Comparison of ENCODE assay signal across 14 cellular contexts in the genomic region with DNA sequence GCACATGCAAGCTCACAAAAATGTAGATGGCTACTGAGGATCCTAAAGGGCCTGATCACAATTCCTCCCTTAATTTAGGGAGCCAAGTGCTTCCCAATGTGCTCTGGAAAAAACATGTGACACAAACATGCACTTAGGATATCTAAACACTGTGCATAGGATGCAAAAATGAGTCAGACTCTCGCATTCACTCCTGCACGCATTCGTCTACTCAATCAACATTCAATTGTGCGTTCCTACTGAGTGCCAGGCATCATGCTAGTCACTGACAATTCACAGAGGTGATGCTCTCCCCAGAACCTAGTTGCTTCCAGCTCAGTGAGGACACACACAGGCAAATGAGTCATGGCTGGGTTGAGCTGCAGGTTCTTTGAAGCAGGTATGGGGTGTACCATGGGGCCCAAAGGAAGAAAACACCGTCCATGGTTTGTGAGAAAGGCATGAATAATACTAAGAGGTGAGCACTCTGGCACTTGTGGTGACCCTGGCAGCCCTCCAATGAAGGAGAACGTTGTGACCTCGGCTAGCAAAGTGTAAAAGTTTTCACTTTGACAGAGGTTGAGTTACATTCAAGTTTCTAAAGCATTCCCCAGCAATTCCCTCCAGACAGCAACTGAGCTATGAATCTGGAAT.
DNase-seq lines count a peak whose midpoint lies in the region; ATAC-seq and TF ChIP-seq lines count a peak whose summit lies in the region.
"Had no signal": no experiment of that assay in that cellular context is flagged by ENCODE, and none has a peak within 500 bp of the region (broad histone marks: within the 10 kb centered on the region; RNA-seq: fewer than 3 reads in every experiment).

No MANE protein-coding gene starts in this region.

- intact Hi-C loops in upper lobe of right lung (cut with DNase I): no loop called here

- no peaks in the 10 kb centered on the region for H3K27me3 ChIP-seq in upper lobe of right lung
- H3K27me3 ChIP-seq: gastrocnemius medialis, upper lobe of left lung had no signal

- H3K36me3 ChIP-seq in upper lobe of right lung: no peaks in the 10 kb centered on the region
- H3K36me3 ChIP-seq: gastrocnemius medialis, upper lobe of left lung had no signal

- ATAC-seq in HG03432 (IDR thresholded peaks at IDR 0.05; ENCODE audit: unreplicated experiment) (peak; percentile 84), upper lobe of right lung (peak; percentile 33), HG03045 (IDR thresholded peaks at IDR 0.05; ENCODE audit: unreplicated experiment) (no peak), HG03095 (IDR thresholded peaks at IDR 0.05; ENCODE audit: unreplicated experiment) (no peak)

- peak; percentile 30 for DNase-seq in stimulated activated CD4-positive, alpha-beta T cell treated with anti-CD3 and anti-CD28 coated beads, Interleukin-15, amount 100 ng/mL, for 24 hours
- no peak for DNase-seq in stimulated activated CD4-positive, alpha-beta T cell treated with anti-CD3 and anti-CD28 coated beads, Interleukin-12 subunit alpha, Interleukin-12 subunit beta, amount 100 ng/mL, for 4 hours
- DNase-seq in glomerular visceral epithelial cell (ENCODE audit: extremely low spot score): peak; percentile 54
- DNase-seq in upper lobe of right lung: no peak
- no peak for DNase-seq in AG08396 (ENCODE audit: low spot score)
- DNase-seq: GOT3, psoas muscle, SIG-M5 had no signal

- H3K4me3 ChIP-seq in upper lobe of right lung: no peak overlapping the region
- H3K4me3 ChIP-seq: gastrocnemius medialis, psoas muscle, upper lobe of left lung had no signal

- no peaks in the 10 kb centered on the region for H3K9me3 ChIP-seq in upper lobe of right lung
- H3K9me3 ChIP-seq: gastrocnemius medialis, psoas muscle, upper lobe of left lung had no signal

- H3K4me1 ChIP-seq in upper lobe of right lung: no peaks in the 10 kb centered on the region
- H3K4me1 ChIP-seq: psoas muscle had no signal

- no peak overlapping the region for H3K27ac ChIP-seq in upper lobe of right lung
- H3K27ac ChIP-seq: gastrocnemius medialis, psoas muscle, upper lobe of left lung, VCaP had no signal

- TF ChIP-seq CTCF in upper lobe of right lung (IDR thresholded peaks at IDR 0.05): no peak

Comparison
In these comparisons a context has a peak if more than half of its experiments do, and no peak if none do; other contexts are left out.
1. DNase-seq: peak in stimulated activated CD4-positive, alpha-beta T cell treated with anti-CD3 and anti-CD28 coated beads, Interleukin-15, amount 100 ng/mL, for 24 hours (single experiment) and glomerular visceral epithelial cell (single experiment); none in stimulated activated CD4-positive, alpha-beta T cell treated with anti-CD3 and anti-CD28 coated beads, Interleukin-12 subunit alpha, Interleukin-12 subunit beta, amount 100 ng/mL, for 4 hours (single experiment), upper lobe of right lung (single experiment) and AG08396 (single experiment).
2. ATAC-seq: peak in HG03432 (single experiment) and upper lobe of right lung (single experiment); none in HG03045 (single experiment) and HG03095 (single experiment).